22 cellular contexts compared by ENCODE assay signal in the genomic region with DNA sequence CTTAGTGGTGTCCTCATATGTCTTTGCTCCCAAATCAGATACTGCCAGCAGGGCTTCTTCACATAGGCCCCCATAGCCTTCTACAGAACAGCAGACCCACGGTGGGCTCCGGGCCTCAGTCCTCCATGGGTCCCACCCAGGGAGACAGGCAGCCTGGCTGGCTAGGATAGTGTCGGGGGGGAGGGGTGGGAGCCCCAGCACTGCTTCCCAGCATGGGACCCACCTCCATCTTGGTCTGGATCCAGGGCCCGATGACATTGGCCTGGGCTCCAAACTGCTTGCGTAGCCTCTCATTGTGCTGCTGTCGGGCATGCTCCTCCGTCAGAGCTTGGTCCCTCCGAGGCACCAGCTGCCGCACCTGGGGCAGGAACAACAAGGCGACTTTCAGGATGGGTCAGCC.
"Had no signal": no experiment of that assay in that cellular context is flagged by ENCODE, and none has a peak within 500 bp of the region (broad histone marks: within the 10 kb centered on the region; RNA-seq: fewer than 3 reads in every experiment).

No MANE protein-coding gene starts in this region.

- H3K27ac Mint-ChIP-seq: activated B cell treated with CpG ODN at 0.5 μM for 24 hours; activated CD8-positive, alpha-beta memory T cell treated with anti-CD3 and anti-CD28 coated beads, Interleukin-2, amount 10 ng/mL, durations not matched to agents 7 days and 5 days; activated CD8-positive, alpha-beta T cell treated with anti-CD3 and anti-CD28 coated beads, Interleukin-2, amount 10 ng/mL, durations not matched to agents 7 days and 5 days; activated T-helper 2 cell treated with anti-CD3 and anti-CD28 coated beads, Interferon-gamma antibody, Interleukin-2, Interleukin-4, amounts not matched to agents 10 μg/mL and 5 μg/mL and 100 μg/mL, durations not matched to agents 14 hours and 24 hours and 36 hours; brain; stimulated activated naive B cell treated with anti-CD40 and anti-IgM and Interleukin-4, amounts not matched to agents 10 μg/mL and 1 μg/mL and 100 μg/mL, for 72 hours; T-helper 2 cell treated with Interferon-gamma antibody and Interleukin-4, amounts not matched to agents 5 μg/mL and 100 μg/mL, for 36 hours had no signal

- DNase-seq: activated B cell treated with CpG ODN at 0.5 μM for 24 hours; activated CD8-positive, alpha-beta memory T cell treated with anti-CD3 and anti-CD28 coated beads, Interleukin-2, amount 10 ng/mL, durations not matched to agents 7 days and 5 days; activated CD8-positive, alpha-beta T cell treated with anti-CD3 and anti-CD28 coated beads, Interleukin-2, amount 10 ng/mL, durations not matched to agents 7 days and 5 days; activated T-cell treated with anti-CD3 and anti-CD28 coated beads, Interleukin-2, amount 50 U/mL, for 48 hours; anterior cingulate cortex; cortex of kidney; foreskin keratinocyte; left ventricle myocardium superior; midbrain; natural killer cell; stimulated activated CD4-positive, alpha-beta T cell treated with anti-CD3 and anti-CD28 coated beads, Interleukin-2, amount 100 ng/mL, for 24 hours; stimulated activated naive B cell treated with anti-CD40 and anti-IgM and Interleukin-4, amounts not matched to agents 10 μg/mL and 1 μg/mL and 100 μg/mL, for 72 hours; stomach; T-helper 1 cell had no signal

- H3K27me3 Mint-ChIP-seq: activated B cell treated with CpG ODN at 0.5 μM for 24 hours; activated CD8-positive, alpha-beta memory T cell treated with anti-CD3 and anti-CD28 coated beads, Interleukin-2, amount 10 ng/mL, durations not matched to agents 7 days and 5 days; brain; stimulated activated naive B cell treated with anti-CD40 and anti-IgM and Interleukin-4, amounts not matched to agents 10 μg/mL and 1 μg/mL and 100 μg/mL, for 72 hours had no signal

- ATAC-seq: activated CD8-positive, alpha-beta memory T cell treated with anti-CD3 and anti-CD28 coated beads, Interleukin-2, amount 10 ng/mL, durations not matched to agents 7 days and 5 days; activated CD8-positive, alpha-beta T cell treated with anti-CD3 and anti-CD28 coated beads, Interleukin-2, amount 10 ng/mL, durations not matched to agents 7 days and 5 days; activated naive CD4-positive, alpha-beta T cell treated with anti-CD3 and anti-CD28 coated beads, Interleukin-2, amount 50 U/mL, for 72 hours; esophagus mucosa; foreskin keratinocyte; left ventricle myocardium superior; natural killer cell; stimulated activated naive B cell treated with anti-CD40 and anti-IgM and Interleukin-4, amounts not matched to agents 10 μg/mL and 1 μg/mL and 100 μg/mL, for 72 hours had no signal

- H3K27me3 ChIP-seq: foreskin keratinocyte, stomach, suprapubic skin, tibial artery had no signal

- H3K4me3 ChIP-seq: smooth muscle cell, stomach, suprapubic skin, tibial artery had no signal

- H3K36me3 Mint-ChIP-seq: natural killer cell; stimulated activated naive B cell treated with anti-CD40 and anti-IgM and Interleukin-4, amounts not matched to agents 10 μg/mL and 1 μg/mL and 100 μg/mL, for 72 hours had no signal

- H3K4me3 Mint-ChIP-seq: activated B cell treated with CpG ODN at 0.5 μM for 24 hours; activated CD8-positive, alpha-beta memory T cell treated with anti-CD3 and anti-CD28 coated beads, Interleukin-2, amount 10 ng/mL, durations not matched to agents 7 days and 5 days; activated CD8-positive, alpha-beta T cell treated with anti-CD3 and anti-CD28 coated beads, Interleukin-2, amount 10 ng/mL, durations not matched to agents 7 days and 5 days; brain; natural killer cell; stimulated activated naive B cell treated with anti-CD40 and anti-IgM and Interleukin-4, amounts not matched to agents 10 μg/mL and 1 μg/mL and 100 μg/mL, for 72 hours; T-helper 2 cell treated with Interferon-gamma antibody and Interleukin-4, amounts not matched to agents 5 μg/mL and 100 μg/mL, for 36 hours had no signal

- H3K4me2 ChIP-seq: smooth muscle cell had no signal

- H3K9me3 Mint-ChIP-seq: activated B cell treated with CpG ODN at 0.5 μM for 24 hours; activated naive CD4-positive, alpha-beta T cell treated with anti-CD3 and anti-CD28 coated beads, Interleukin-2, amount 50 U/mL, for 72 hours; activated T-helper 2 cell treated with anti-CD3 and anti-CD28 coated beads, Interferon-gamma antibody, Interleukin-2, Interleukin-4, amounts not matched to agents 10 μg/mL and 5 μg/mL and 100 μg/mL, durations not matched to agents 14 hours and 24 hours and 36 hours; brain; natural killer cell; stimulated activated naive B cell treated with anti-CD40 and anti-IgM and Interleukin-4, amounts not matched to agents 10 μg/mL and 1 μg/mL and 100 μg/mL, for 72 hours; T-helper 2 cell treated with Interferon-gamma antibody and Interleukin-4, amounts not matched to agents 5 μg/mL and 100 μg/mL, for 36 hours had no signal

- H3K4me1 ChIP-seq: suprapubic skin had no signal

- H3K4me1 Mint-ChIP-seq: activated B cell treated with CpG ODN at 0.5 μM for 24 hours; activated CD8-positive, alpha-beta memory T cell treated with anti-CD3 and anti-CD28 coated beads, Interleukin-2, amount 10 ng/mL, durations not matched to agents 7 days and 5 days; brain; stimulated activated naive B cell treated with anti-CD40 and anti-IgM and Interleukin-4, amounts not matched to agents 10 μg/mL and 1 μg/mL and 100 μg/mL, for 72 hours had no signal

- H3K9me3 ChIP-seq: stomach, suprapubic skin, tibial artery had no signal

- H3K27ac ChIP-seq: foreskin keratinocyte, suprapubic skin had no signal
